7 cellular contexts compared by ENCODE assay signal in genomic region chr10:127990132-127990788, GRCh38.
DNase-seq lines count a peak whose midpoint lies in the region; ATAC-seq and TF ChIP-seq lines count a peak whose summit lies in the region.
"Not testable (repeated sequence)": the region's sequence is repeated elsewhere in the genome, so short reads cannot be mapped to it uniquely, and the experiment has no call there.

No MANE protein-coding gene starts in this region.

- H3K36me3 Mint-ChIP-seq in Calu3 (ENCODE audit: insufficient read depth, unreplicated experiment); activated CD8-positive, alpha-beta T cell treated with anti-CD3 and anti-CD28 coated beads, Interleukin-2, amount 10 ng/mL, durations not matched to agents 7 days and 5 days (ENCODE audit: low read depth); activated naive CD8-positive, alpha-beta T cell treated with anti-CD3 and anti-CD28 coated beads, Interleukin-2, amount 10 ng/mL, durations not matched to agents 7 days and 5 days: not testable (repeated sequence)

- H3K9me3 ChIP-seq in RWPE2 (ENCODE audit: severe bottlenecking); lung (ENCODE audit: control insufficient read depth in 2 of 2, insufficient read depth in 1 of 2, low read length in 1 of 2): not testable (repeated sequence)

- peaks cover 32% of the 10 kb centered on the region for H3K4me1 Mint-ChIP-seq in Calu3 (ENCODE audit: low read depth, unreplicated experiment)
- H3K4me1 Mint-ChIP-seq in activated CD8-positive, alpha-beta T cell treated with anti-CD3 and anti-CD28 coated beads, Interleukin-2, amount 10 ng/mL, durations not matched to agents 7 days and 5 days (ENCODE audit: low read depth) = peaks cover 23% of the 10 kb centered on the region
- not testable (repeated sequence) for H3K4me1 Mint-ChIP-seq in activated naive CD8-positive, alpha-beta T cell treated with anti-CD3 and anti-CD28 coated beads, Interleukin-2, amount 10 ng/mL, durations not matched to agents 7 days and 5 days

- TF ChIP-seq CTCF in Calu3 (IDR thresholded peaks at IDR 0.05; ENCODE audit: unreplicated experiment); RWPE2 (IDR thresholded peaks at IDR 0.05; ENCODE audit: poor library complexity, severe bottlenecking); lung (IDR thresholded peaks at IDR 0.05; ENCODE audit: control extremely low read depth, extremely low read depth): not testable (repeated sequence)

- POLR2A ChIA-PET in activated CD8-positive, alpha-beta T cell treated with anti-CD3 and anti-CD28 coated beads, Interleukin-2, amount 10 ng/mL, durations not matched to agents 7 days and 5 days (lab: Charles Lee); activated naive CD8-positive, alpha-beta T cell treated with anti-CD3 and anti-CD28 coated beads, Interleukin-2, amount 10 ng/mL, durations not matched to agents 7 days and 5 days (lab: Charles Lee): not testable (repeated sequence)

- not testable (repeated sequence) for BruUV-seq in Calu3 (replicated peaks; lab: Mats Ljungman, UMichigan)

- intact Hi-C loops in Calu3 (cut with micrococcal nuclease; ENCODE audit: unreplicated experiment) = not testable (repeated sequence)

- H3K4me1 ChIP-seq in RWPE2 (ENCODE audit: insufficient read depth, poor library complexity, severe bottlenecking) = peaks cover 28% of the 10 kb centered on the region
- H3K4me1 ChIP-seq in lung (ENCODE audit: control insufficient read depth in 2 of 2, insufficient read depth in 2 of 2, low read length in 2 of 2) = peaks cover 9 to 14% of the 10 kb centered on the region in 2 donors

- H3K27me3 ChIP-seq in RWPE2 (ENCODE audit: insufficient read depth, poor library complexity, severe bottlenecking); lung (ENCODE audit: control insufficient read depth, insufficient read depth): not testable (repeated sequence)

- 54 to 59% methylated on average over 9 of the region's 9 CpGs for WGBS in lung, 2 donors

- H3K36me3 ChIP-seq in RWPE2 (ENCODE audit: low read depth); lung (ENCODE audit: control insufficient read depth in 2 of 2, insufficient read depth in 2 of 2, low read length in 2 of 2): not testable (repeated sequence)

- H3K27me3 Mint-ChIP-seq in Calu3 (ENCODE audit: unreplicated experiment); activated CD8-positive, alpha-beta T cell treated with anti-CD3 and anti-CD28 coated beads, Interleukin-2, amount 10 ng/mL, durations not matched to agents 7 days and 5 days (ENCODE audit: low read depth): not testable (repeated sequence)
- H3K27me3 Mint-ChIP-seq in activated naive CD8-positive, alpha-beta T cell treated with anti-CD3 and anti-CD28 coated beads, Interleukin-2, amount 10 ng/mL, durations not matched to agents 7 days and 5 days = peaks cover 11% of the 10 kb centered on the region

- DNase-seq in Calu3; RWPE2 (ENCODE audit: low spot score); activated CD8-positive, alpha-beta T cell treated with anti-CD3 and anti-CD28 coated beads, Interleukin-2, amount 10 ng/mL, durations not matched to agents 7 days and 5 days; activated naive CD8-positive, alpha-beta T cell treated with anti-CD3 and anti-CD28 coated beads, Interleukin-2, amount 10 ng/mL, durations not matched to agents 7 days and 5 days; lung (ENCODE audit: low spot score): not testable (repeated sequence)
- peak in 2 of 3 donors; percentile 20 to 25 for DNase-seq in stimulated activated CD4-positive, alpha-beta T cell treated with anti-CD3 and anti-CD28 coated beads, Interleukin-12 subunit alpha, Interleukin-12 subunit beta, amount 100 ng/mL, for 48 hours (ENCODE audit: low read depth in 2 of 3, low spot score in 1 of 3)

- peak overlapping the region; percentile 97 for H3K27ac ChIP-seq in RWPE2 (ENCODE audit: poor library complexity, severe bottlenecking)
- peak overlapping the region; percentile 36 to 48 for H3K27ac ChIP-seq in lung (ENCODE audit: low read depth in 1 of 2, low read length in 1 of 2)

- not testable (repeated sequence) for ATAC-seq in RWPE2 (ENCODE audit: low read depth); lung (ENCODE audit: insufficient read depth, low FRiP score)
- ATAC-seq in activated CD8-positive, alpha-beta T cell treated with anti-CD3 and anti-CD28 coated beads, Interleukin-2, amount 10 ng/mL, durations not matched to agents 7 days and 5 days = peak; percentile 33
- ATAC-seq in activated naive CD8-positive, alpha-beta T cell treated with anti-CD3 and anti-CD28 coated beads, Interleukin-2, amount 10 ng/mL, durations not matched to agents 7 days and 5 days (ENCODE audit: low read depth) = peak; percentile 30
- peak; percentile 41 for ATAC-seq in esophagus mucosa

- peak overlapping the region; percentile 30 for H3K27ac Mint-ChIP-seq in Calu3 (ENCODE audit: unreplicated experiment)
- not testable (repeated sequence) for H3K27ac Mint-ChIP-seq in activated CD8-positive, alpha-beta T cell treated with anti-CD3 and anti-CD28 coated beads, Interleukin-2, amount 10 ng/mL, durations not matched to agents 7 days and 5 days; activated naive CD8-positive, alpha-beta T cell treated with anti-CD3 and anti-CD28 coated beads, Interleukin-2, amount 10 ng/mL, durations not matched to agents 7 days and 5 days

- CTCF ChIA-PET in Calu3 (lab: Charles Lee) = not testable (repeated sequence)
- CTCF ChIA-PET in activated CD8-positive, alpha-beta T cell treated with anti-CD3 and anti-CD28 coated beads, Interleukin-2, amount 10 ng/mL, durations not matched to agents 7 days and 5 days (lab: Charles Lee) = interaction anchor here (1.6 to 1.7 kb wide), 2 partner anchors 20 to 84 kb away, joined by 6 to 8 read pairs; partner anchors contain the start of gene PTPRE

- H3K4me3 Mint-ChIP-seq in Calu3 (ENCODE audit: low read depth, unreplicated experiment); activated CD8-positive, alpha-beta T cell treated with anti-CD3 and anti-CD28 coated beads, Interleukin-2, amount 10 ng/mL, durations not matched to agents 7 days and 5 days; activated naive CD8-positive, alpha-beta T cell treated with anti-CD3 and anti-CD28 coated beads, Interleukin-2, amount 10 ng/mL, durations not matched to agents 7 days and 5 days: not testable (repeated sequence)

- not testable (repeated sequence) for H3K9me3 Mint-ChIP-seq in Calu3 (ENCODE audit: low read depth, unreplicated experiment); activated CD8-positive, alpha-beta T cell treated with anti-CD3 and anti-CD28 coated beads, Interleukin-2, amount 10 ng/mL, durations not matched to agents 7 days and 5 days (ENCODE audit: insufficient read depth); activated naive CD8-positive, alpha-beta T cell treated with anti-CD3 and anti-CD28 coated beads, Interleukin-2, amount 10 ng/mL, durations not matched to agents 7 days and 5 days

- H3K4me3 ChIP-seq in RWPE2 (ENCODE audit: severe bottlenecking); lung: not testable (repeated sequence)
